In genomic region chr19:36139120-36139472, GRCh38 we compare ENCODE assay signal across 8 cellular contexts. TPM values are rescaled to one million over a fixed set of nuclear protein-coding genes. Genes with fewer than 3 reads are reported as not detected.
A peak's percentile ranks its signal among the peaks of the same experiment; 100 is the strongest.
DNase-seq lines count a peak whose midpoint lies in the region; ATAC-seq lines count a peak whose summit lies in the region.

No MANE protein-coding gene starts in this region.

- intact Hi-C loops in head of caudate nucleus (cut with DNase I): no loop called here

- H3K4me1 Mint-ChIP-seq in stimulated activated memory B cell treated with anti-CD40 and anti-IgM and Interleukin-4, amounts not matched to agents 10 μg/mL and 1 μg/mL and 100 μg/mL, for 72 hours: peaks cover 28% of the 10 kb centered on the region

- peaks cover 4 to 5% of the 10 kb centered on the region in 2 donors for H3K9me3 Mint-ChIP-seq in activated naive CD4-positive, alpha-beta T cell treated with anti-CD3 and anti-CD28 coated beads, Interleukin-2, amount 50 U/mL, for 72 hours
- H3K9me3 Mint-ChIP-seq in stimulated activated memory B cell treated with anti-CD40 and anti-IgM and Interleukin-4, amounts not matched to agents 10 μg/mL and 1 μg/mL and 100 μg/mL, for 72 hours: peaks cover 4% of the 10 kb centered on the region

- H3K27me3 ChIP-seq in HUES48 (ENCODE audit: control insufficient read depth, insufficient read depth, low read length): no peaks in the 10 kb centered on the region
- H3K27me3 ChIP-seq in iPS-18a (ENCODE audit: control insufficient read depth, insufficient read depth, low read length): no peaks in the 10 kb centered on the region

- H3K4me3 ChIP-seq in HUES48 (ENCODE audit: low read depth, low read length): peak overlapping the region; percentile 99
- peak overlapping the region; percentile 100 for H3K4me3 ChIP-seq in iPS-18a (ENCODE audit: low read length)

- peak overlapping the region; percentile 96 for H3K27ac ChIP-seq in HUES48 (ENCODE audit: low read depth, low read length)
- no peak overlapping the region for H3K27ac ChIP-seq in iPS-18a (ENCODE audit: low read length)

- peak overlapping the region; percentile 99 for H3K4me3 Mint-ChIP-seq in stimulated activated memory B cell treated with anti-CD40 and anti-IgM and Interleukin-4, amounts not matched to agents 10 μg/mL and 1 μg/mL and 100 μg/mL, for 72 hours

- H3K36me3 ChIP-seq in HUES48 (ENCODE audit: control insufficient read depth, insufficient read depth, low read length): peaks cover 13% of the 10 kb centered on the region
- peaks cover 10% of the 10 kb centered on the region for H3K36me3 ChIP-seq in iPS-18a (ENCODE audit: control insufficient read depth, low read depth, low read length)

- peaks cover 5% of the 10 kb centered on the region; the same call in 1 of the 2 replicates for H3K4me1 ChIP-seq in HUES48 (ENCODE audit: control insufficient read depth, insufficient read depth, low read length)
- peaks cover 3% of the 10 kb centered on the region for H3K4me1 ChIP-seq in iPS-18a (ENCODE audit: control insufficient read depth, low read depth, low read length)

- H3K9ac ChIP-seq in HUES48 (ENCODE audit: low read depth, low read length) (no peak overlapping the region), iPS-18a (ENCODE audit: low read length) (peak overlapping the region; percentile 90)

- no peak for ATAC-seq in activated naive CD4-positive, alpha-beta T cell treated with anti-CD3 and anti-CD28 coated beads, Interleukin-2, amount 50 U/mL, for 72 hours
- ATAC-seq in stimulated activated memory B cell treated with anti-CD40 and anti-IgM and Interleukin-4, amounts not matched to agents 10 μg/mL and 1 μg/mL and 100 μg/mL, for 72 hours: no peak

- no peaks in the 10 kb centered on the region for H3K27me3 Mint-ChIP-seq in stimulated activated memory B cell treated with anti-CD40 and anti-IgM and Interleukin-4, amounts not matched to agents 10 μg/mL and 1 μg/mL and 100 μg/mL, for 72 hours

- H3K36me3 Mint-ChIP-seq in activated naive CD4-positive, alpha-beta T cell treated with anti-CD3 and anti-CD28 coated beads, Interleukin-2, amount 50 U/mL, for 72 hours: peaks cover 20 to 25% of the 10 kb centered on the region in 2 donors
- H3K36me3 Mint-ChIP-seq in stimulated activated memory B cell treated with anti-CD40 and anti-IgM and Interleukin-4, amounts not matched to agents 10 μg/mL and 1 μg/mL and 100 μg/mL, for 72 hours: peaks cover 23% of the 10 kb centered on the region

- H3K27ac Mint-ChIP-seq in activated naive CD4-positive, alpha-beta T cell treated with anti-CD3 and anti-CD28 coated beads, Interleukin-2, amount 50 U/mL, for 72 hours: peak overlapping the region; percentile 55 to 95
- peak overlapping the region; percentile 98 for H3K27ac Mint-ChIP-seq in stimulated activated memory B cell treated with anti-CD40 and anti-IgM and Interleukin-4, amounts not matched to agents 10 μg/mL and 1 μg/mL and 100 μg/mL, for 72 hours

- H3K9me3 ChIP-seq in HUES48 (ENCODE audit: control insufficient read depth, insufficient read depth, low read length) (no peaks in the 10 kb centered on the region), iPS-18a (ENCODE audit: control insufficient read depth, low read depth, low read length) (no peaks in the 10 kb centered on the region)

- no peak for DNase-seq in activated naive CD4-positive, alpha-beta T cell treated with anti-CD3 and anti-CD28 coated beads, Interleukin-2, amount 50 U/mL, for 72 hours (ENCODE audit: low spot score in 2 of 2)
- DNase-seq in mesenteric fat pad (ENCODE audit: low spot score) (no peak), head of caudate nucleus (no peak), retina (no peak), NCI-H748 treated with DMSO at 0.1 percent for 48 hours (lab: John Stamatoyannopoulos, UW) (no peak)

RNA-seq across cellular contexts. Expression of gene CAPNS1, which starts 0.8 kb away (rescaled TPM):
- total RNA-seq in activated naive CD4-positive, alpha-beta T cell treated with anti-CD3 and anti-CD28 coated beads, Interleukin-2, amount 50 U/mL, for 72 hours: 100 to 1,000 TPM; 234 to 377 TPM
- 647 TPM for total RNA-seq in mesenteric fat pad

RNA-seq across cellular contexts. Expression of gene COX7A1, which starts 13.2 kb away (rescaled TPM):
- not detected for total RNA-seq in activated naive CD4-positive, alpha-beta T cell treated with anti-CD3 and anti-CD28 coated beads, Interleukin-2, amount 50 U/mL, for 72 hours
- total RNA-seq in mesenteric fat pad: 273 TPM

RNA-seq across cellular contexts. Expression of gene TBCB, which starts 23.8 kb away (rescaled TPM):
- 100 to 1,000 TPM in 1 of 2 donors, 10 to 100 TPM in 1; 94.4 to 107 TPM for total RNA-seq in activated naive CD4-positive, alpha-beta T cell treated with anti-CD3 and anti-CD28 coated beads, Interleukin-2, amount 50 U/mL, for 72 hours
- 87.1 TPM for total RNA-seq in mesenteric fat pad

RNA-seq across cellular contexts. Expression of gene POLR2I, which starts 24.4 kb away (rescaled TPM):
- 10 to 100 TPM; 39.1 to 66.3 TPM for total RNA-seq in activated naive CD4-positive, alpha-beta T cell treated with anti-CD3 and anti-CD28 coated beads, Interleukin-2, amount 50 U/mL, for 72 hours
- total RNA-seq in mesenteric fat pad: 63.6 TPM

RNA-seq across cellular contexts. Expression of gene OVOL3, which starts 28.2 kb away (rescaled TPM):
- total RNA-seq in activated naive CD4-positive, alpha-beta T cell treated with anti-CD3 and anti-CD28 coated beads, Interleukin-2, amount 50 U/mL, for 72 hours: not detected
- not detected for total RNA-seq in mesenteric fat pad

Comparison
In these comparisons a context has a peak if more than half of its experiments do, and no peak if none do; other contexts are left out.
1. RNA of gene COX7A1, which starts 13.2 kb away (total RNA-seq): 273 TPM in mesenteric fat pad (single experiment); not detected in activated naive CD4-positive, alpha-beta T cell treated with anti-CD3 and anti-CD28 coated beads, Interleukin-2, amount 50 U/mL, for 72 hours; every median in the first group is over 100 times any median in the second.